ENCODE assay signal across 15 cellular contexts in the genomic region with DNA sequence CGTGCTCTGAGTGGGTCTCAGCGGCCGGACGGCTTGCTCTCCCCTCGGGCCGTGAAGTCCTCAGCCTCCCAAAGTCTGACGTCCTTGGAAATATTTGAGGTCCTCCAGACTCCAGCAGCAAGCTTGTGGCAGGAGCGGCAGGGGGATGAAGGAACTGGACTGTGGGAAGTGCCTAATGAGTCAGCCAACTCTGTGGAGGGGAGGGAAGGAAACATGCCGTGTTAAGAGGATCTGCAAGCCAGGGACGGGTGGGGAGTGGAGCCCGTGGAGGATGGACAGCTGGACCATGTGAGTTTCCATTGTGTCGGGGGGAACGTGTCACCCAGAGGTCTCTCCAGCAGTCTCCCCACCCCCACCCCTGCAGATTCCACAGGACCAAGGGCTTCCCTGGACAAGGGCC. TPM values are rescaled to one million over a fixed set of nuclear protein-coding genes. Genes with fewer than 3 reads are reported as not detected.
DNase-seq lines count a peak whose midpoint lies in the region; ATAC-seq and TF ChIP-seq lines count a peak whose summit lies in the region.
"Had no signal": no experiment of that assay in that cellular context is flagged by ENCODE, and none has a peak within 500 bp of the region (broad histone marks: within the 10 kb centered on the region; RNA-seq: fewer than 3 reads in every experiment).

No MANE protein-coding gene starts in this region.

- H3K27ac ChIP-seq in H9 (ENCODE audit: insufficient read length, low read depth, low read length) (no peak overlapping the region), WERI-Rb-1 (peak overlapping the region; percentile 37), gastroesophageal sphincter (no peak overlapping the region)
- H3K27ac ChIP-seq: adrenal gland, lower lobe of right lung, ovary had no signal

- H2BK5ac ChIP-seq in H9 (ENCODE audit: insufficient read length, low read length), result no peak overlapping the region

- no peak overlapping the region for H2BK12ac ChIP-seq in H9 (ENCODE audit: insufficient read length, low read depth, low read length)

- H2BK20ac ChIP-seq in H9 (ENCODE audit: low read depth, low read length, poor library complexity, severe bottlenecking), result no peak overlapping the region

- H3K27me3 ChIP-seq in H9 (ENCODE audit: insufficient read depth, low read length) (no peaks in the 10 kb centered on the region), WERI-Rb-1 (ENCODE audit: insufficient read depth, low read depth, severe bottlenecking) (no peaks in the 10 kb centered on the region), gastroesophageal sphincter (no peaks in the 10 kb centered on the region)
- H3K27me3 ChIP-seq: adrenal gland, ovary had no signal

- TF ChIP-seq CTCF in H9 (conservative IDR thresholded peaks at IDR 0.05) (no peak), WERI-Rb-1 (IDR thresholded peaks at IDR 0.05; ENCODE audit: low read depth, low read length) (no peak), gastroesophageal sphincter (IDR thresholded peaks at IDR 0.05) (no peak)

- H4K8ac ChIP-seq in H9 (replicated peaks; ENCODE audit: insufficient read length, low read depth, low read length), result no peak overlapping the region

- no peak overlapping the region for H2AFZ ChIP-seq in H9 (ENCODE audit: low read length)

- WGBS in H9 (ENCODE audit: extremely low coverage, insufficient read length, low lambda C conversion rate), result no CpG with 5 or more reads among the region's 13 CpGs
- WGBS in gastroesophageal sphincter (ENCODE audit: low coverage in 1 of 2), 2 donors, result 3% methylated on average over 5 of the region's 13 CpGs; no CpG with 5 or more reads in 1 of the 2 donors

- peak overlapping the region; percentile 4; the same call in 1 of the 2 replicates for H3K14ac ChIP-seq in H9 (ENCODE audit: insufficient read depth, low read length)

- H3K9me3 ChIP-seq in H9 (ENCODE audit: control insufficient read depth, low read depth, low read length) (no peaks in the 10 kb centered on the region), WERI-Rb-1 (ENCODE audit: severe bottlenecking) (no peaks in the 10 kb centered on the region), gastroesophageal sphincter (no peaks in the 10 kb centered on the region)
- H3K9me3 ChIP-seq: adrenal gland, lower lobe of right lung, ovary had no signal

- H3K4me1 ChIP-seq in H9 (ENCODE audit: insufficient read depth, low read length) (no peaks in the 10 kb centered on the region), gastroesophageal sphincter (peaks cover 0 to 26% (median 7%) of the 10 kb centered on the region in 3 donors)
- H3K4me1 ChIP-seq: lower lobe of right lung had no signal

- no peak overlapping the region for H3K4ac ChIP-seq in H9 (ENCODE audit: low read depth, low read length)

- H2BK120ac ChIP-seq in H9 (ENCODE audit: low read depth, low read length, poor library complexity, severe bottlenecking), result no peak overlapping the region

- H3K4me1 Mint-ChIP-seq in H9, result peaks cover 3% of the 10 kb centered on the region in 2 experiments; a peak in 2 of 4 replicates
- H3K4me1 Mint-ChIP-seq: endodermal cell had no signal

- TF ChIP-seq POLR2A in gastroesophageal sphincter (IDR thresholded peaks at IDR 0.05), result no peak

- DNase-seq in A172 (ENCODE audit: low spot score), result peak; percentile 46
- DNase-seq in H9, result no peak
- peak; percentile 55 for DNase-seq in WERI-Rb-1
- DNase-seq in foreskin melanocyte, result peak; percentile 46
- DNase-seq in NK-92 (lab: John Stamatoyannopoulos, UW; ENCODE audit: unreplicated experiment), result no peak
- DNase-seq: activated CD8-positive, alpha-beta T cell treated with anti-CD3 and anti-CD28 coated beads, Interleukin-2, amount 10 ng/mL, durations not matched to agents 7 days and 5 days; adrenal gland; endodermal cell; NCI-H2029 treated with DMSO at 0.1 percent for 48 hours; ovary had no signal

- no peak overlapping the region for H4K91ac ChIP-seq in H9 (ENCODE audit: insufficient read length, low read depth, low read length)

- H3K23me2 ChIP-seq in H9 (ENCODE audit: insufficient read length, low read depth, low read length, poor library complexity, severe bottlenecking), result no peaks in the 10 kb centered on the region

- no peaks in the 10 kb centered on the region for H4K20me1 ChIP-seq in H9 (ENCODE audit: control insufficient read depth, insufficient read depth, insufficient read length)

- H2AK5ac ChIP-seq in H9 (ENCODE audit: insufficient read length, low read length), result no peak overlapping the region

- peaks cover 4% of the 10 kb centered on the region; the same call in 1 of the 2 replicates for H3K27me3 Mint-ChIP-seq in H9 (ENCODE audit: low read depth)

- H2BK15ac ChIP-seq in H9 (ENCODE audit: low read depth, low read length), result no peak overlapping the region

- no peak overlapping the region for H3T11ph ChIP-seq in H9 (ENCODE audit: low read length)

- no peaks in the 10 kb centered on the region for H3K79me1 ChIP-seq in H9 (ENCODE audit: insufficient read depth, low read depth, low read length, poor library complexity, severe bottlenecking)

- no peak overlapping the region for H4K5ac ChIP-seq in H9 (ENCODE audit: insufficient read length, low read depth, low read length)

- H3K27ac Mint-ChIP-seq in H9, result no peak overlapping the region; a peak in 1 of 7 replicates
- H3K27ac Mint-ChIP-seq: endodermal cell had no signal

- no peak overlapping the region for H3K4me2 ChIP-seq in H9 (ENCODE audit: insufficient read depth, insufficient read length, low read length)

- TF ChIP-seq EP300 in gastroesophageal sphincter (IDR thresholded peaks at IDR 0.05), result no peak

- no peak overlapping the region for H3K4me3 Mint-ChIP-seq in H9
- H3K4me3 Mint-ChIP-seq: activated CD8-positive, alpha-beta T cell treated with anti-CD3 and anti-CD28 coated beads, Interleukin-2, amount 10 ng/mL, durations not matched to agents 7 days and 5 days; endodermal cell; IgD-negative memory B cell had no signal

- H3K36me3 Mint-ChIP-seq in H9 (ENCODE audit: insufficient read depth in 1 of 3, low read depth in 3 of 3), result peaks cover 0 to 6% (median 0%) of the 10 kb centered on the region in 3 experiments; a peak in 1 of 7 replicates
- H3K36me3 Mint-ChIP-seq: IgD-negative memory B cell had no signal

- ATAC-seq in HG03571 (IDR thresholded peaks at IDR 0.05; ENCODE audit: unreplicated experiment), result no peak
- ATAC-seq in GM21825 (IDR thresholded peaks at IDR 0.05; ENCODE audit: unreplicated experiment), result no peak
- no peak for ATAC-seq in gastroesophageal sphincter
- ATAC-seq: activated CD8-positive, alpha-beta T cell treated with anti-CD3 and anti-CD28 coated beads, Interleukin-2, amount 10 ng/mL, durations not matched to agents 7 days and 5 days; lower lobe of right lung had no signal

- no peaks in the 10 kb centered on the region for H3K79me2 ChIP-seq in H9 (ENCODE audit: insufficient read depth, low read length)

- no peak overlapping the region for H3K18ac ChIP-seq in H9 (ENCODE audit: insufficient read length, low read depth, low read length)

- peaks cover 0 to 13% of the 10 kb centered on the region in 2 experiments; a peak in 2 of 5 replicates for H3K9me3 Mint-ChIP-seq in H9
- H3K9me3 Mint-ChIP-seq: endodermal cell, IgD-negative memory B cell had no signal

- no peak overlapping the region for H3K9ac ChIP-seq in H9 (ENCODE audit: extremely low read depth, insufficient read length, low read length)

- H3K36me3 ChIP-seq in WERI-Rb-1 (no peaks in the 10 kb centered on the region), gastroesophageal sphincter (no peaks in the 10 kb centered on the region)
- H3K36me3 ChIP-seq: adrenal gland, lower lobe of right lung, ovary had no signal

- H3K4me3 ChIP-seq in WERI-Rb-1 (ENCODE audit: low read depth, low read length) (no peak overlapping the region), gastroesophageal sphincter (no peak overlapping the region)
- H3K4me3 ChIP-seq: adrenal gland, lower lobe of right lung, ovary had no signal

- no peak overlapping the region for H3K56ac ChIP-seq in H9 (ENCODE audit: insufficient read length, low read depth, low read length)

- no peak overlapping the region for H3K23ac ChIP-seq in H9 (ENCODE audit: insufficient read length, low read depth, low read length)

RNA-seq across cellular contexts. Expression of a gene that starts 39.4 kb away (rescaled TPM):
- 43.7 and 61.6 TPM in 2 replicates for total RNA-seq in A172 (2014; rRNA removed; shearing (Covaris generic))
- total RNA-seq in H9 (2021) (57.7 and 62.5 TPM in 2 replicates), gastroesophageal sphincter (100 to 1,000 TPM in 3 of 4 donors, 10 to 100 TPM in 1; 45.2 to 289 (median 132) TPM)

RNA-seq across cellular contexts. Expression of a gene that starts 59.5 kb away (rescaled TPM):
- 17.1 and 33.8 TPM in 2 replicates for total RNA-seq in A172 (2014; rRNA removed; shearing (Covaris generic))
- total RNA-seq in H9 (2021) (32.5 and 33.2 TPM in 2 replicates), gastroesophageal sphincter (10 to 100 TPM; 18.7 to 44.9 (median 41.9) TPM)

Comparison
In these comparisons a context has a peak if more than half of its experiments do, and no peak if none do; other contexts are left out.
1. DNase-seq: peak in A172 (single experiment), WERI-Rb-1 (single experiment) and foreskin melanocyte (single experiment); none in H9 (single experiment) and NK-92 (single experiment).